Comparison of ENCODE assay signal across 25 cellular contexts in genomic region chr16:16176328-16176727, GRCh38. TPM values are rescaled to one million over a fixed set of nuclear protein-coding genes. Genes with fewer than 3 reads are reported as not detected.
DNase-seq lines count a peak whose midpoint lies in the region; ATAC-seq and TF ChIP-seq lines count a peak whose summit lies in the region.
"Had no signal": no experiment of that assay in that cellular context is flagged by ENCODE, and none has a peak within 500 bp of the region (broad histone marks: within the 10 kb centered on the region; RNA-seq: fewer than 3 reads in every experiment).

No MANE protein-coding gene starts in this region.

- no peak for ATAC-seq in Right ventricle myocardium superior (ENCODE audit: poor library complexity)
- ATAC-seq: A549, GM12878 had no signal

- CTCF ChIA-PET in HEK293 (lab: Yijun Ruan, JAX) = interaction anchor here (3.2 kb wide), 1 partner anchor 10 kb away, joined by 23 read pairs; no protein-coding TSS in a partner anchor

- H3K9me3 ChIP-seq in cardiac muscle cell (ENCODE audit: low read depth) = no peaks in the 10 kb centered on the region
- H3K9me3 ChIP-seq in HEK293 (ENCODE audit: control insufficient read depth, insufficient read depth, low read depth, low read length) = no peaks in the 10 kb centered on the region
- no peaks in the 10 kb centered on the region for H3K9me3 ChIP-seq in stomach smooth muscle (ENCODE audit: control insufficient read depth in 2 of 2, low read length in 2 of 2)

- H3K27me3 ChIP-seq in cardiac muscle cell (no peaks in the 10 kb centered on the region), stomach smooth muscle (ENCODE audit: control insufficient read depth in 1 of 2, insufficient read depth in 2 of 2, low read length in 2 of 2) (no peaks in the 10 kb centered on the region)
- H3K27me3 ChIP-seq: BLaER1 treated with 17β-estradiol and CSF1 and Interleukin-3, amounts not matched to agents 10 nM and 100 nM had no signal

- H3K4me1 ChIP-seq in cardiac muscle cell (ENCODE audit: low read depth) = peaks cover 9% of the 10 kb centered on the region
- H3K4me1 ChIP-seq in HEK293 (ENCODE audit: control insufficient read depth, insufficient read depth, low read length) = no peaks in the 10 kb centered on the region
- H3K4me1 ChIP-seq in stomach smooth muscle (ENCODE audit: control insufficient read depth, insufficient read depth, low read length) = peaks cover 9% of the 10 kb centered on the region
- H3K4me1 ChIP-seq: A549 had no signal

- peak overlapping the region; percentile 83 for H3K27ac ChIP-seq in cardiac muscle cell
- no peak overlapping the region for H3K27ac ChIP-seq in HEK293 (ENCODE audit: extremely low read depth, low read depth, low read length)
- peak overlapping the region; percentile 31 for H3K27ac ChIP-seq in stomach smooth muscle (ENCODE audit: low read length)
- H3K27ac ChIP-seq: 22Rv1; A549; BLaER1 treated with 17β-estradiol and CSF1 and Interleukin-3, amounts not matched to agents 10 nM and 100 nM; C4-2B had no signal

- DNase-seq in cardiac muscle cell (ENCODE audit: low read depth in 1 of 2, low spot score in 1 of 2) = no peak
- no peak for DNase-seq in Right ventricle myocardium superior
- no peak for DNase-seq in LoVo (ENCODE audit: low spot score)
- DNase-seq: AML-193; CD4-positive, alpha-beta memory T cell; CD4-positive, CD25-positive, alpha-beta regulatory T cell; CD8-positive, alpha-beta memory T cell; COR-L47; DMS 273 treated with DMSO at 0.1 percent for 48 hours; DMS153; DMS53; DMS79; DND-41; EL; GDM1 had no signal

- no peak overlapping the region for H3K4me3 ChIP-seq in cardiac muscle cell
- H3K4me3 ChIP-seq in HEK293 (ENCODE audit: low read depth, low read length) = no peak overlapping the region
- H3K4me3 ChIP-seq in stomach smooth muscle (ENCODE audit: low read length in 2 of 2) = no peak overlapping the region
- H3K4me3 ChIP-seq: A549; BLaER1 treated with 17β-estradiol and CSF1 and Interleukin-3, amounts not matched to agents 10 nM and 100 nM; GM12878 had no signal

- TF ChIP-seq CTCF in cardiac muscle cell (IDR thresholded peaks at IDR 0.05; ENCODE audit: low read depth, low read length) = no peak
- no peak for TF ChIP-seq CTCF in HEK293 (tag by site-specific recombination; IDR thresholded peaks at IDR 0.05)

- H3K36me3 ChIP-seq in cardiac muscle cell = no peaks in the 10 kb centered on the region
- peaks cover 0 to 9% of the 10 kb centered on the region in 2 experiments; a peak in 1 of 3 replicates for H3K36me3 ChIP-seq in HEK293 (ENCODE audit: control insufficient read depth in 2 of 2, insufficient read depth in 1 of 2, low read length in 2 of 2)
- peaks cover 0 to 9% of the 10 kb centered on the region in 2 donors for H3K36me3 ChIP-seq in stomach smooth muscle (ENCODE audit: control insufficient read depth in 2 of 2, insufficient read depth in 2 of 2, low read length in 2 of 2)
- H3K36me3 ChIP-seq: BLaER1 treated with 17β-estradiol and CSF1 and Interleukin-3, amounts not matched to agents 10 nM and 100 nM had no signal

- intact Hi-C loops in Right ventricle myocardium superior (cut with DNase I) = no loop called here

- H3K9ac ChIP-seq in stomach smooth muscle (ENCODE audit: low read length in 2 of 2) = no peak overlapping the region
- H3K9ac ChIP-seq: BLaER1 treated with 17β-estradiol and CSF1 and Interleukin-3, amounts not matched to agents 10 nM and 100 nM had no signal

- POLR2A ChIA-PET in HEK293 (lab: Yijun Ruan, JAX) = no interaction called here

TF ChIP-seq in HEK293, 187 proteins besides CTCF, POLR2A, EP300 and RAD21:
- TF ChIP-seq RBAK (tag by site-specific recombination; IDR thresholded peaks at IDR 0.05) (peak; percentile 97), ZFP37 (tag by site-specific recombination; IDR thresholded peaks at IDR 0.05) (no peak)

RNA-seq across cellular contexts. Expression of gene ABCC6, which starts 47.0 kb away (rescaled TPM):
- total RNA-seq in cardiac muscle cell (4.8 and 10.0 TPM in 2 replicates), Right ventricle myocardium superior (1.5 TPM)
- 7.1 and 12.6 TPM in 2 replicates for polyA plus RNA-seq in cardiac muscle cell
- total RNA-seq: A172; B cell; CD4-positive, alpha-beta memory T cell; CD4-positive, CD25-positive, alpha-beta regulatory T cell; CD8-positive, alpha-beta memory T cell; Daoy; GM12878 had no signal

RNA-seq across cellular contexts. Expression of gene NOMO3, which starts 56.0 kb away (rescaled TPM):
- total RNA-seq in cardiac muscle cell = 34.6 and 74.5 TPM in 2 replicates
- 57.3 and 68.0 TPM in 2 replicates for polyA plus RNA-seq in cardiac muscle cell
- 32.9 TPM for total RNA-seq in Right ventricle myocardium superior
